Comparison of ENCODE assay signal across 24 cellular contexts in genomic region chr2:216911886-216912285, GRCh38. TPM values are rescaled to one million over a fixed set of nuclear protein-coding genes. Genes with fewer than 3 reads are reported as not detected.
DNase-seq lines count a peak whose midpoint lies in the region; ATAC-seq lines count a peak whose summit lies in the region.
"Had no signal": no experiment of that assay in that cellular context is flagged by ENCODE, and none has a peak within 500 bp of the region (broad histone marks: within the 10 kb centered on the region; RNA-seq: fewer than 3 reads in every experiment).

No MANE protein-coding gene starts in this region.

- no peak overlapping the region for H3K18ac ChIP-seq in mesenchymal stem cell (ENCODE audit: low read depth in 1 of 2, low read length in 2 of 2)

- no peak overlapping the region for H2AK5ac ChIP-seq in mesenchymal stem cell (ENCODE audit: low read length, severe bottlenecking)

- ATAC-seq in GM18517 (IDR thresholded peaks at IDR 0.05; ENCODE audit: unreplicated experiment): no peak
- ATAC-seq in left colon: no peak
- ATAC-seq: effector memory CD8-positive, alpha-beta T cell; HCT116; Right ventricle myocardium inferior had no signal

- DNase-seq in Daoy (ENCODE audit: low read depth) (peak; percentile 47), NCI-H446 treated with DMSO at 0.1 percent for 48 hours (lab: John Stamatoyannopoulos, UW) (peak; percentile 34), epidermal melanocyte (ENCODE audit: insufficient read length, low spot score) (peak; percentile 35), mesenchymal stem cell (peak; percentile 7), occipital lobe (lab: John Stamatoyannopoulos, UW) (no peak), cardiac septum (ENCODE audit: low spot score) (no peak), left colon (no peak)
- DNase-seq: activated gamma-delta T cell; adrenal gland; effector memory CD8-positive, alpha-beta T cell; KBM-7; NCI-H1092; NCI-H2081; NCI-H510A treated with DMSO at 0.1 percent for 48 hours; trophoblast cell had no signal

- no peak overlapping the region for H3K23ac ChIP-seq in mesenchymal stem cell (ENCODE audit: low read length in 2 of 2)

- no peak overlapping the region for H4K8ac ChIP-seq in mesenchymal stem cell (ENCODE audit: low read length)

- intact Hi-C loops in cardiac septum (cut with DNase I): no loop called here
- intact Hi-C loops in left colon (cut with DNase I, micrococcal nuclease): no loop called here

- H3K79me1 ChIP-seq in mesenchymal stem cell (replicated peaks; ENCODE audit: low read length, poor library complexity, severe bottlenecking): no peaks in the 10 kb centered on the region

- H3K14ac ChIP-seq in mesenchymal stem cell (ENCODE audit: low read length in 2 of 2): no peak overlapping the region

- H2AFZ ChIP-seq in mesenchymal stem cell (ENCODE audit: low read depth, low read length): no peak overlapping the region

- no peaks in the 10 kb centered on the region for H3K27me3 ChIP-seq in mesenchymal stem cell (ENCODE audit: control insufficient read depth in 1 of 2, insufficient read depth in 1 of 2, low read length in 2 of 2)
- H3K27me3 ChIP-seq: adrenal gland; BLaER1 treated with 17β-estradiol and CSF1 and Interleukin-3, amounts not matched to agents 10 nM and 100 nM had no signal

- no peaks in the 10 kb centered on the region for H3K9me3 ChIP-seq in mesenchymal stem cell (ENCODE audit: control insufficient read depth, low read length)
- H3K9me3 ChIP-seq: adrenal gland; BLaER1 treated with 17β-estradiol and CSF1 and Interleukin-3, amounts not matched to agents 10 nM and 100 nM; prostate gland had no signal

- no peak overlapping the region for H2BK12ac ChIP-seq in mesenchymal stem cell (ENCODE audit: low read length in 2 of 2)

- H4K91ac ChIP-seq in mesenchymal stem cell (ENCODE audit: low read length): no peak overlapping the region

- no peak overlapping the region for H3K4me3 ChIP-seq in mesenchymal stem cell (ENCODE audit: insufficient read depth in 1 of 2, low read depth in 1 of 2, low read length in 2 of 2)
- H3K4me3 ChIP-seq: adrenal gland; BLaER1 treated with 17β-estradiol and CSF1 and Interleukin-3, amounts not matched to agents 10 nM and 100 nM; prostate gland; skin epidermis had no signal

- H2BK15ac ChIP-seq in mesenchymal stem cell (ENCODE audit: low read depth, poor library complexity, severe bottlenecking): no peak overlapping the region

- H3K36me3 ChIP-seq in mesenchymal stem cell (ENCODE audit: control insufficient read depth in 1 of 2, insufficient read depth in 2 of 2, low read depth in 1 of 2, low read length in 2 of 2): no peaks in the 10 kb centered on the region
- H3K36me3 ChIP-seq: adrenal gland; BLaER1 treated with 17β-estradiol and CSF1 and Interleukin-3, amounts not matched to agents 10 nM and 100 nM; prostate gland had no signal

- H3K27ac ChIP-seq in mesenchymal stem cell (ENCODE audit: low read length, poor library complexity, severe bottlenecking): no peak overlapping the region
- H3K27ac ChIP-seq: adrenal gland; BLaER1 treated with 17β-estradiol and CSF1 and Interleukin-3, amounts not matched to agents 10 nM and 100 nM; prostate gland; skin epidermis; VCaP had no signal

- H3K4ac ChIP-seq in mesenchymal stem cell (ENCODE audit: low read depth in 1 of 2, low read length in 2 of 2): no peak overlapping the region

- no peak overlapping the region for H2BK5ac ChIP-seq in mesenchymal stem cell (ENCODE audit: low read depth, low read length, poor library complexity, severe bottlenecking)

- H3K4me1 ChIP-seq in mesenchymal stem cell (ENCODE audit: control insufficient read depth, insufficient read depth, low read depth, low read length): no peaks in the 10 kb centered on the region
- H3K4me1 ChIP-seq: adrenal gland; BLaER1 treated with 17β-estradiol and CSF1 and Interleukin-3, amounts not matched to agents 10 nM and 100 nM; prostate gland had no signal

- H2BK120ac ChIP-seq in mesenchymal stem cell (ENCODE audit: low read depth, low read length): no peak overlapping the region

- no peak overlapping the region for H3K9ac ChIP-seq in mesenchymal stem cell (ENCODE audit: low read length)
- H3K9ac ChIP-seq: BLaER1 treated with 17β-estradiol and CSF1 and Interleukin-3, amounts not matched to agents 10 nM and 100 nM had no signal

- no peak overlapping the region for H3K4me2 ChIP-seq in mesenchymal stem cell (ENCODE audit: low read length, poor library complexity, severe bottlenecking)
- H3K4me2 ChIP-seq: BLaER1 treated with 17β-estradiol and CSF1 and Interleukin-3, amounts not matched to agents 10 nM and 100 nM had no signal

RNA-seq across cellular contexts. Expression of gene TNP1, which starts 52.0 kb away (rescaled TPM):
- total RNA-seq in Daoy (2014; rRNA removed; shearing (Covaris generic)): not detected in 2 replicates
- not detected for polyA plus RNA-seq in mesenchymal stem cell (2013, experiment 1 of 2)
- polyA plus RNA-seq in mesenchymal stem cell (2013, experiment 2 of 2): not detected
- total RNA-seq in occipital lobe: not detected
- not detected for total RNA-seq in cardiac septum
- not detected for total RNA-seq in left colon
- total RNA-seq: adrenal gland, fibroblast of villous mesenchyme, mesothelial cell of epicardium, Right ventricle myocardium inferior had no signal
- polyA plus RNA-seq: adrenal gland had no signal

Comparison
In these comparisons a context has a peak if more than half of its experiments do, and no peak if none do; other contexts are left out.
1. DNase-seq: peak in Daoy (single experiment), NCI-H446 treated with DMSO at 0.1 percent for 48 hours (single experiment), epidermal melanocyte (single experiment) and mesenchymal stem cell (single experiment); none in occipital lobe (single experiment), cardiac septum (single experiment) and left colon (0 of 2).